In genomic region chr7:1049801-1050200, GRCh38 we compare ENCODE assay signal across 23 cellular contexts. TPM values are rescaled to one million over a fixed set of nuclear protein-coding genes. Genes with fewer than 3 reads are reported as not detected.
DNase-seq lines count a peak whose midpoint lies in the region; ATAC-seq and TF ChIP-seq lines count a peak whose summit lies in the region.
"Had no signal": no experiment of that assay in that cellular context is flagged by ENCODE, and none has a peak within 500 bp of the region (broad histone marks: within the 10 kb centered on the region; RNA-seq: fewer than 3 reads in every experiment).

No MANE protein-coding gene starts in this region.

- TF ChIP-seq POLR2A in stomach (IDR thresholded peaks at IDR 0.05) = no peak

- H3K9me2 ChIP-seq in DOHH2 (replicated peaks; ENCODE audit: control insufficient read depth, low read length) = no peaks in the 10 kb centered on the region

- H2BK120ac ChIP-seq in mesendoderm (ENCODE audit: low read depth, low read length) = no peak overlapping the region

- no peak for ATAC-seq in activated T-helper 17 cell treated with anti-CD3 and anti-CD28 coated beads, Interleukin-2, amount 50 U/mL, for 72 hours (replicated peaks)
- ATAC-seq in right cardiac atrium = no peak
- ATAC-seq: esophagus mucosa, GM12878 had no signal

- peaks cover 27% of the 10 kb centered on the region for H4K20me1 ChIP-seq in DOHH2 (ENCODE audit: control insufficient read depth, insufficient read depth, low read depth, low read length)

- no peak overlapping the region for H3K23ac ChIP-seq in mesendoderm (ENCODE audit: low read length)

- peaks cover 18% of the 10 kb centered on the region for H3K79me2 ChIP-seq in DOHH2 (ENCODE audit: control insufficient read depth, low read length)
- H3K79me2 ChIP-seq in mesendoderm (ENCODE audit: control insufficient read depth, insufficient read depth, low read length) = no peaks in the 10 kb centered on the region

- H3K4me1 ChIP-seq in DOHH2 (ENCODE audit: control insufficient read depth, low read length) (peaks cover 51% of the 10 kb centered on the region), right cardiac atrium (ENCODE audit: control insufficient read depth, insufficient read depth, low read length) (peaks cover 32% of the 10 kb centered on the region), stomach (peaks cover 77 to 100% (median 97%) of the 10 kb centered on the region in 4 donors), mesendoderm (ENCODE audit: control insufficient read depth, low read depth, low read length) (peaks cover 5% of the 10 kb centered on the region)

- H3K36me3 Mint-ChIP-seq in activated T-helper 17 cell treated with anti-CD3 and anti-CD28 coated beads, Interleukin-2, amount 50 U/mL, for 72 hours (ENCODE audit: low read depth) = no peaks in the 10 kb centered on the region
- H3K36me3 Mint-ChIP-seq: CD4-positive, alpha-beta memory T cell had no signal

- no peaks in the 10 kb centered on the region for H3K9me3 Mint-ChIP-seq in activated T-helper 17 cell treated with anti-CD3 and anti-CD28 coated beads, Interleukin-2, amount 50 U/mL, for 72 hours
- H3K9me3 Mint-ChIP-seq: CD4-positive, alpha-beta memory T cell had no signal

- peaks cover 49% of the 10 kb centered on the region for H3K4me1 Mint-ChIP-seq in activated T-helper 17 cell treated with anti-CD3 and anti-CD28 coated beads, Interleukin-2, amount 50 U/mL, for 72 hours

- no peaks in the 10 kb centered on the region for H3K27me3 Mint-ChIP-seq in activated T-helper 17 cell treated with anti-CD3 and anti-CD28 coated beads, Interleukin-2, amount 50 U/mL, for 72 hours
- H3K27me3 Mint-ChIP-seq: CD4-positive, alpha-beta memory T cell had no signal

- H3K4me3 ChIP-seq in DOHH2 (ENCODE audit: low read length) (no peak overlapping the region), right cardiac atrium (ENCODE audit: low read length) (no peak overlapping the region), stomach (no peak overlapping the region), mesendoderm (ENCODE audit: low read length) (no peak overlapping the region)
- H3K4me3 ChIP-seq: breast epithelium, GM12878, PC-9, SJCRH30 had no signal

- H3K4ac ChIP-seq in mesendoderm (ENCODE audit: low read depth, low read length) = no peak overlapping the region

- no peak overlapping the region for H2BK15ac ChIP-seq in mesendoderm (replicated peaks; ENCODE audit: low read depth)

- H3K79me1 ChIP-seq in mesendoderm (ENCODE audit: low read length) = peaks cover 2% of the 10 kb centered on the region

- TF ChIP-seq CTCF in DOHH2 (IDR thresholded peaks at IDR 0.05; ENCODE audit: low read depth, low read length, poor library complexity, severe bottlenecking) = no peak
- TF ChIP-seq CTCF in stomach (IDR thresholded peaks at IDR 0.05) = no peak

- no peak for TF ChIP-seq EP300 in stomach (IDR thresholded peaks at IDR 0.05)

- H3F3A ChIP-seq in DOHH2 (ENCODE audit: control insufficient read depth, insufficient read depth) = peaks cover 6% of the 10 kb centered on the region; the same call in 1 of the 2 replicates

- no peak overlapping the region for H3K56ac ChIP-seq in mesendoderm (ENCODE audit: low read length)

- no peak overlapping the region for H4K5ac ChIP-seq in mesendoderm (ENCODE audit: low read length)

- H2BK5ac ChIP-seq in mesendoderm (ENCODE audit: low read length) = no peak overlapping the region

- WGBS in right cardiac atrium = 90% methylated on average over 8 of the region's 8 CpGs
- 79 to 93% (median 81%) methylated on average over 3 to 8 of the region's 8 CpGs; no CpG with 5 or more reads in 1 of the 5 donors for WGBS in stomach, 5 donors
- WGBS in mesendoderm (ENCODE audit: extremely low coverage, insufficient coverage, low lambda C conversion rate) = no CpG with 5 or more reads among the region's 8 CpGs

- no peak overlapping the region for H3K18ac ChIP-seq in mesendoderm (ENCODE audit: low read length)

- H3K9ac ChIP-seq in mesendoderm (ENCODE audit: low read length) = no peak overlapping the region

- no peaks in the 10 kb centered on the region for H3K27me3 ChIP-seq in DOHH2 (ENCODE audit: control insufficient read depth, low read length)
- H3K27me3 ChIP-seq in right cardiac atrium (ENCODE audit: control insufficient read depth, insufficient read depth) = no peaks in the 10 kb centered on the region
- no peaks in the 10 kb centered on the region for H3K27me3 ChIP-seq in stomach
- H3K27me3 ChIP-seq in mesendoderm (ENCODE audit: insufficient read depth, low read length, poor library complexity) = no peaks in the 10 kb centered on the region
- H3K27me3 ChIP-seq: breast epithelium, SJCRH30 had no signal

- no peak overlapping the region for H3K27ac ChIP-seq in DOHH2 (ENCODE audit: low read depth, low read length)
- peak overlapping the region; percentile 53 for H3K27ac ChIP-seq in right cardiac atrium (ENCODE audit: low read length)
- peak overlapping the region in 4 of 5 donors; percentile 33 to 93 (median 86) for H3K27ac ChIP-seq in stomach
- H3K27ac ChIP-seq in mesendoderm (ENCODE audit: low read depth, low read length) = no peak overlapping the region
- H3K27ac ChIP-seq: PC-9, SJCRH30 had no signal

- H2AK5ac ChIP-seq in mesendoderm (ENCODE audit: low read length) = no peak overlapping the region

- H3K4me3 Mint-ChIP-seq in activated T-helper 17 cell treated with anti-CD3 and anti-CD28 coated beads, Interleukin-2, amount 50 U/mL, for 72 hours = peak overlapping the region; percentile 87

- H3K27ac Mint-ChIP-seq in activated T-helper 17 cell treated with anti-CD3 and anti-CD28 coated beads, Interleukin-2, amount 50 U/mL, for 72 hours = no peak overlapping the region

- intact Hi-C loops in right cardiac atrium (cut with DNase I) = no loop called here
- intact Hi-C loops in stomach (cut with DNase I; ENCODE audit: low total_unique reads) = no loop called here

- DNase-seq in right cardiac atrium (peak in 2 of 3 donors; percentile 42), stomach (no peak), globus pallidus (ENCODE audit: low spot score) (no peak), mesendoderm (no peak), HT-29 (ENCODE audit: low spot score) (no peak)
- DNase-seq: activated CD4-positive, alpha-beta T cell treated with anti-CD3 and anti-CD28 coated beads, Interleukin-2, amount 50 U/mL, for 4 hours; activated CD8-positive, alpha-beta memory T cell treated with anti-CD3 and anti-CD28 coated beads, Interleukin-2, amount 50 U/mL, for 48 hours; activated effector memory CD4-positive, alpha-beta T cell treated with anti-CD3 and anti-CD28 coated beads, Interleukin-2, amount 50 U/mL, for 16 hours; CD4-positive, alpha-beta memory T cell; glutamatergic neuron; H7; Karpas-422; NCI-H1092; NCI-H2029 treated with DMSO at 0.1 percent for 48 hours; NCI-H446; PC-9; SJCRH30; stimulated activated CD8-positive, alpha-beta memory T cell treated with anti-CD3 and anti-CD28 coated beads, Interleukin-4, amount 100 ng/mL, for 48 hours had no signal

- no peak overlapping the region for H4K8ac ChIP-seq in mesendoderm (ENCODE audit: low read depth, low read length)

- H3K4me2 ChIP-seq in DOHH2 (ENCODE audit: low read length) (peak overlapping the region; percentile 38), mesendoderm (ENCODE audit: low read length) (no peak overlapping the region)
- H3K4me2 ChIP-seq: PC-9 had no signal

- H3K9me3 ChIP-seq in DOHH2 (ENCODE audit: control insufficient read depth, insufficient read depth, low read length) (no peaks in the 10 kb centered on the region), right cardiac atrium (ENCODE audit: control insufficient read depth, low read length) (no peaks in the 10 kb centered on the region), stomach (no peaks in the 10 kb centered on the region)
- H3K9me3 ChIP-seq: breast epithelium, SJCRH30 had no signal

- H3K36me3 ChIP-seq in DOHH2 (ENCODE audit: control insufficient read depth, low read length) (peaks cover under 1% of the 10 kb centered on the region; the same call in 1 of the 2 replicates), stomach (no peaks in the 10 kb centered on the region), mesendoderm (ENCODE audit: control insufficient read depth, insufficient read depth, low read length) (no peaks in the 10 kb centered on the region)
- H3K36me3 ChIP-seq: breast epithelium, SJCRH30 had no signal

RNA-seq across cellular contexts. Expression of gene GPR146, which starts 5.5 kb away (rescaled TPM):
- total RNA-seq in activated T-helper 17 cell treated with anti-CD3 and anti-CD28 coated beads, Interleukin-2, amount 50 U/mL, for 72 hours = 10 to 100 TPM in 1 of 2 donors, 1 to 10 TPM in 1; 2.0 to 14.9 TPM
- total RNA-seq in right cardiac atrium (10 to 100 TPM in 2 of 4 donors, 1 to 10 TPM in 2; 4.2 to 19.7 (median 14.1) TPM), stomach (10 to 100 TPM in 1 of 5 donors, 1 to 10 TPM in 4; 2.0 to 13.6 (median 4.4) TPM)
- polyA plus RNA-seq in right cardiac atrium (17.3 TPM), stomach (10 to 100 TPM in 2 of 3 donors, 1 to 10 TPM in 1; 6.4 to 14.6 (median 10.8) TPM)
- 0.41 TPM for polyA plus RNA-seq in mesendoderm (2013, experiment 1 of 2)
- 0.42 TPM for polyA plus RNA-seq in mesendoderm (2013, experiment 2 of 2)
- total RNA-seq in HT-29 (2014; rRNA removed; shearing (Covaris generic)) = 4.1 and 4.3 TPM in 2 replicates

RNA-seq across cellular contexts. Expression of gene GPER1, which starts 38.1 kb away (rescaled TPM):
- total RNA-seq in activated T-helper 17 cell treated with anti-CD3 and anti-CD28 coated beads, Interleukin-2, amount 50 U/mL, for 72 hours = 1 to 10 TPM in 1 of 2 donors, under 1 TPM in 1; 0.24 to 1.1 TPM
- total RNA-seq in right cardiac atrium (1 to 10 TPM; 3.0 to 6.7 (median 4.5) TPM), stomach (10 to 100 TPM in 2 of 5 donors, 1 to 10 TPM in 1, under 1 TPM in 1, not detected in 1; 0.58 to 18.3 (median 9.7) TPM)
- polyA plus RNA-seq in right cardiac atrium (3.6 TPM), stomach (10 to 100 TPM; 21.9 to 31.2 (median 26.0) TPM)
- 0.88 TPM for polyA plus RNA-seq in mesendoderm (2013, experiment 1 of 2)
- 0.84 TPM for polyA plus RNA-seq in mesendoderm (2013, experiment 2 of 2)
- total RNA-seq in HT-29 (2014; rRNA removed; shearing (Covaris generic)) = 2.0 and 2.5 TPM in 2 replicates
- total RNA-seq: CD4-positive, alpha-beta memory T cell; SJCRH30 had no signal
- polyA plus RNA-seq: CD4-positive, alpha-beta memory T cell had no signal

Comparison
In these comparisons a context has a peak if more than half of its experiments do, and no peak if none do; other contexts are left out.
1. H3K27ac ChIP-seq: peak in right cardiac atrium (single experiment) and stomach (4 of 5); none in DOHH2 (single experiment) and mesendoderm (single experiment).
2. DNase-seq: peak in right cardiac atrium (2 of 3); none in stomach (single experiment), globus pallidus (single experiment), mesendoderm (single experiment) and HT-29 (single experiment).